ENCODE assay signal across 20 cellular contexts in the genomic region with DNA sequence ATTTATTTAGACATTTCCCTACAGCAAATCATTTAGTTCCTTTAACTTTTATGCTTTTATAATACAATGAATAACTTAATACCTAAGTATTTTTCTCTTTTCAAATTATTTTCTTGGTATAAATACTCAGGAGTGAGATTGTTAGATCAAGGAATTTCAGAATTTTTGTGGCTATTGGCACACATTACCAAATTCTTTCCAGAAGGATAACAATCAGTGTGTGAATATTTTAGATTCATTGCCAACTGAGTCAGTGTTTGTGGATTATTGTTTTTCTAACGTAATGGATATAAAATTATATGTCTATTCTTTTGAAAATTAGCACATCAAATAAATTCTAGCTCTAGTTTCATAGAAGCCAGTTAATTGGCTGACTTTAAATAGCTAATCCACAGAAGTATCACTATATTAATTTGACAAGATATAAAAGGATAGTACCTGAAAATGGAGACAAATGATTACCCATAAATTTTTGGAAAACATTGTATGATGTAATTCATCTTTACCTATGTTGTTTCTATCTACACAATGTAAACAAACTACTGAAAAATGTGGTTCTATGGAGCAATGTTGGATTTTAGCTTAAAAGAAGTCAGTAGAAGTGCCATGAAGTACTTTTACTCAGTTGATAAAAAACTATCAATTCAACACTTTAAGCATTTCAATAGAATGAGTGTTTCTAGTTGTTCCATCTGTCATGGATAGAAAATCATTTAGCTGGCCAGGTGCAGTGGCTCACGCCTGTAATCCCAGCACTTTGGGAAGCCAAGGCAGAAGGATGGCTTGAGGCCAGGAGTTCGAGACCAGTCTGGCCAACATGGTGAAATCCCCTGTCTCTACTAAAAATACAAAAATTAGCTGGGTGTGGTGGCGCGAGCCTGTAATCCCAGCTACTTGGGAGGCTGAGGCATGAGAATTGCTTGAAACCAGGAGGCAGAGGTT.
DNase-seq lines count a peak whose midpoint lies in the region; TF ChIP-seq lines count a peak whose summit lies in the region.
"Had no signal": no experiment of that assay in that cellular context is flagged by ENCODE, and none has a peak within 500 bp of the region (broad histone marks: within the 10 kb centered on the region; RNA-seq: fewer than 3 reads in every experiment).

No MANE protein-coding gene starts in this region.

- 89 to 90% methylated on average over 5 of the region's 5 CpGs for WGBS in testis, 2 donors

- DNase-seq in Daoy (ENCODE audit: low read depth) (peak; percentile 1), NCI-H69 (lab: John Stamatoyannopoulos, UW) (peak; percentile 32), dermis microvascular lymphatic vessel endothelial cell (ENCODE audit: low read depth in 2 of 2) (peak; percentile 51 to 56), myocyte (ENCODE audit: low read depth) (peak; percentile 47), NCI-H128 (lab: John Stamatoyannopoulos, UW; ENCODE audit: unreplicated experiment) (no peak), NCI-H146 treated with DMSO at 0.1 percent for 48 hours (lab: John Stamatoyannopoulos, UW; ENCODE audit: unreplicated experiment) (no peak), testis (no peak), WERI-Rb-1 (no peak)
- DNase-seq: activated B cell treated with CpG ODN at 0.5 μM for 24 hours; activated CD8-positive, alpha-beta memory T cell treated with anti-CD3 and anti-CD28 coated beads, Interleukin-2, amount 50 U/mL, for 4 hours; CD8-positive, alpha-beta memory T cell; cortex of kidney; GDM1; GOT3; left cardiac atrium; naive thymus-derived CD8-positive, alpha-beta T cell; NCI-H2171 treated with DMSO at 0.1 percent for 48 hours; stimulated activated naive CD8-positive, alpha-beta T cell treated with anti-CD3 and anti-CD28 coated beads, Interleukin-15, Interleukin-2, amounts not matched to agents 100 U/mL and 50 U/mL, for 24 hours; SW 1271 had no signal

- H3K27ac ChIP-seq in testis, result no peak overlapping the region
- no peak overlapping the region for H3K27ac ChIP-seq in WERI-Rb-1
- H3K27ac ChIP-seq: gastroesophageal sphincter had no signal

- TF ChIP-seq POLR2A in testis (IDR thresholded peaks at IDR 0.05), result no peak

- H3K36me3 ChIP-seq in testis (ENCODE audit: low read depth, missing control alignments) (no peaks in the 10 kb centered on the region), WERI-Rb-1 (no peaks in the 10 kb centered on the region)

- TF ChIP-seq CTCF in testis (IDR thresholded peaks at IDR 0.05) (no peak), WERI-Rb-1 (IDR thresholded peaks at IDR 0.05; ENCODE audit: low read depth, low read length) (no peak)

- H3K4me3 ChIP-seq in testis (no peak overlapping the region), WERI-Rb-1 (ENCODE audit: low read depth, low read length) (no peak overlapping the region)
- H3K4me3 ChIP-seq: gastroesophageal sphincter had no signal

- H3K9me3 ChIP-seq in testis (no peaks in the 10 kb centered on the region), WERI-Rb-1 (ENCODE audit: severe bottlenecking) (no peaks in the 10 kb centered on the region)
- H3K9me3 ChIP-seq: gastroesophageal sphincter had no signal

- intact Hi-C loops in testis (cut with DNase I; ENCODE audit: low total_unique reads), result no loop called here

- no peaks in the 10 kb centered on the region for H3K4me1 ChIP-seq in testis
- H3K4me1 ChIP-seq: gastroesophageal sphincter had no signal

- H3K27me3 ChIP-seq in testis (no peaks in the 10 kb centered on the region), WERI-Rb-1 (ENCODE audit: insufficient read depth, low read depth, severe bottlenecking) (no peaks in the 10 kb centered on the region)
- H3K27me3 ChIP-seq: gastroesophageal sphincter had no signal

Comparison
In these comparisons a context has a peak if more than half of its experiments do, and no peak if none do; other contexts are left out.
1. DNase-seq: peak in Daoy (single experiment), NCI-H69 (single experiment), dermis microvascular lymphatic vessel endothelial cell (2 of 2) and myocyte (single experiment); none in NCI-H128 (single experiment), NCI-H146 treated with DMSO at 0.1 percent for 48 hours (single experiment), testis (single experiment) and WERI-Rb-1 (single experiment).